Comparison of ENCODE assay signal across 9 cellular contexts in the genomic region with DNA sequence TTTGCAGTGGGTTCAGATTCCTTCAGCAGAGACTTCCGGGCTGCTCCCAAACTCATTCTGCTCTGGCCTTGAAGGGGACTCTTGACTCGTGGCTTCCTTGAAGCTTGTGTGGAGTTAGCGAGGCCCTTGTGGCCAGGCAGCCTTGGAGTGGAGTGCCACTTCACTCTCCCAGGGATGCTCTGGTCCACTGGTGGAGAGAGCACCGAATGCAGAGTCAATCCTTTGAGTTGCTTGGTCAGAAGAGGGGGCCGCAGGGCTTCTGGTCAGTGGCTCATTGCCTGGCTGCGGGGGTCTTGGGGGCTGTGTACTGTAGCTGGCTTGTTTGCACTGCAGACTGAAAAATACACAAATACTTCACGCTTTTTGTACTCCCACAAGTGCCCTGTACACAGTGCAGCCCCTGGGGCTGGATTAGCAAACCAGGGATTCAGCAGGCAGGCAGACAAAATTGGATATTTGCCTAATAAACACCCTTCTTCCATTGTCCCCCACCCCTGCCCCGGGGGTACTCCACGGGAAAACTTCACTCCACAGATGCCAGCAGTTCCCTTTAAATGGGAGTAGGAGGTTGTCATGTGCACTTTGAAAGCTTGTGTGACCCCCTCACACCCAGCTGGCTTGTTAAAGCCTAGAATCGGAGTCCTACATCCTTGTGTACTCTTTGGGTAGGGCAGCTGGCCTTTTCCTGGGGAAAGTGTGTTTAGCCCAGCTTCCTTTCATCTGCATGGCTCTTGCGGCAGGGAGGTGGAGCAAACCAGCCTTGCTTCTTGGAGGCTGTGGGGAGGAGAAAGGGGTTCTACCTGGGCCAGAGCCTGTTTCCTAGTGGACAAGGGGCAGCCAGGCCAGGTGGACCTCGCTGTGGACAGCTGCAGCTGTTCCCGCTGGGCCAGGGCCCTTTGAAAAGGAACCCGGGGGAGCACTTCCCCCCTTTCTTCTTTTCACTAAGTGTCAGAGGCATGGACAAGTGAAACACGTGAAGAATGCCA. TPM values are rescaled to one million over a fixed set of nuclear protein-coding genes. Genes with fewer than 3 reads are reported as not detected.
A peak's percentile ranks its signal among the peaks of the same experiment; 100 is the strongest.
DNase-seq lines count a peak whose midpoint lies in the region; ATAC-seq lines count a peak whose summit lies in the region.
"Had no signal": no experiment of that assay in that cellular context is flagged by ENCODE, and none has a peak within 500 bp of the region (broad histone marks: within the 10 kb centered on the region; RNA-seq: fewer than 3 reads in every experiment).

No MANE protein-coding gene starts in this region.

- ATAC-seq in left cardiac atrium: no peak

- peak overlapping the region; percentile 32 for H3K9ac ChIP-seq in skeletal muscle satellite cell (ENCODE audit: low read depth, low read length)

- H3K36me3 ChIP-seq in SJCRH30 (no peaks in the 10 kb centered on the region), skeletal muscle satellite cell (ENCODE audit: insufficient read depth, low read length) (no peaks in the 10 kb centered on the region)

- peaks cover 33% of the 10 kb centered on the region for H3K4me1 ChIP-seq in SJCRH30
- peaks cover 49% of the 10 kb centered on the region for H3K4me1 ChIP-seq in skeletal muscle satellite cell (ENCODE audit: control insufficient read depth, insufficient read depth, low read length)

- DNase-seq in NCI-H82 (lab: John Stamatoyannopoulos, UW): peak; percentile 18
- no peak for DNase-seq in NCI-H82 treated with DMSO at 0.1 percent for 48 hours (lab: John Stamatoyannopoulos, UW; ENCODE audit: unreplicated experiment)
- peak; percentile 45 to 73 for DNase-seq in SJCRH30
- no peak for DNase-seq in DMS114 treated with DMSO at 0.1 percent for 48 hours (lab: John Stamatoyannopoulos, UW; ENCODE audit: unreplicated experiment)
- no peak for DNase-seq in left cardiac atrium
- DNase-seq in NCI-H2196 treated with DMSO at 0.1 percent for 48 hours (lab: John Stamatoyannopoulos, UW; ENCODE audit: unreplicated experiment): no peak
- DNase-seq: foreskin melanocyte had no signal

- no peak overlapping the region for H3K4me3 ChIP-seq in SJCRH30
- H3K4me3 ChIP-seq in iPS-18c (ENCODE audit: insufficient read depth, low read depth, low read length): peak overlapping the region; percentile 36
- H3K4me3 ChIP-seq in skeletal muscle satellite cell (ENCODE audit: low read length): no peak overlapping the region

- H3K27me3 ChIP-seq in SJCRH30: no peaks in the 10 kb centered on the region
- no peaks in the 10 kb centered on the region for H3K27me3 ChIP-seq in skeletal muscle satellite cell (ENCODE audit: control insufficient read depth, insufficient read depth, low read length)

- intact Hi-C loops in left cardiac atrium (cut with DNase I): no loop called here

- H3K9me3 ChIP-seq in SJCRH30 (replicated peaks) (no peaks in the 10 kb centered on the region), iPS-18c (ENCODE audit: control insufficient read depth, insufficient read depth, low read length) (no peaks in the 10 kb centered on the region), skeletal muscle satellite cell (replicated peaks; ENCODE audit: low read length) (no peaks in the 10 kb centered on the region)

- H3K4me2 ChIP-seq in skeletal muscle satellite cell (ENCODE audit: low read length): peak overlapping the region; percentile 97

- no peak overlapping the region for H3K27ac ChIP-seq in SJCRH30

RNA-seq across cellular contexts. Expression of a gene that starts 3.4 kb away (rescaled TPM):
- total RNA-seq in SJCRH30 (2014; rRNA removed; shearing (Covaris generic)): 13.0 and 18.4 TPM in 2 replicates
- 4.2 and 4.3 TPM in 2 replicates for total RNA-seq in skeletal muscle satellite cell (2012; rRNA removed)
- 1 to 10 TPM; 3.8 to 3.9 TPM for total RNA-seq in left cardiac atrium

Comparison
In these comparisons a context has a peak if more than half of its experiments do, and no peak if none do; other contexts are left out.
1. DNase-seq: peak in NCI-H82 (single experiment) and SJCRH30 (2 of 2); none in NCI-H82 treated with DMSO at 0.1 percent for 48 hours (single experiment), DMS114 treated with DMSO at 0.1 percent for 48 hours (single experiment), left cardiac atrium (single experiment) and NCI-H2196 treated with DMSO at 0.1 percent for 48 hours (single experiment).